8 cellular contexts compared by ENCODE assay signal in genomic region chr13:112690242-112690943, GRCh38. TPM values are rescaled to one million over a fixed set of nuclear protein-coding genes. Genes with fewer than 3 reads are reported as not detected.
A peak's percentile ranks its signal among the peaks of the same experiment; 100 is the strongest.
DNase-seq lines count a peak whose midpoint lies in the region; ATAC-seq and TF ChIP-seq lines count a peak whose summit lies in the region.

No MANE protein-coding gene starts in this region.

- H3K4me3 Mint-ChIP-seq in endodermal cell: peak overlapping the region; percentile 86

- in situ Hi-C loops in G401 (cut with HindIII; ENCODE audit: low sequenced_read_pairs) (no loop called here), transverse colon (cut with MboI; ENCODE audit: low pct_ligation_motif_present in 1 of 4, low pct_unique_long_range_greater_than_20kb in 1 of 4, low sequenced_read_pairs in 3 of 4) (loop anchor here in 1 of 4 donors (10.0 kb wide), 1 partner anchor 56 kb away; no protein-coding TSS in a partner anchor)

- H3K27ac Mint-ChIP-seq in endodermal cell: peak overlapping the region; percentile 87

- TF ChIP-seq CTCF in WI38 (IDR thresholded peaks at IDR 0.05; ENCODE audit: low read depth, low read length) (no peak), endodermal cell (conservative IDR thresholded peaks at IDR 0.05) (no peak), transverse colon (IDR thresholded peaks at IDR 0.05) (no peak)

- DNase-seq in G401 (ENCODE audit: low spot score) (peak; percentile 10), endodermal cell (peak; percentile 80), transverse colon (peak; percentile 38), NCI-H1436 (lab: John Stamatoyannopoulos, UW) (no peak)

- intact Hi-C loops in transverse colon (cut with DNase I; ENCODE audit: low total_unique reads): no loop called here

- H3K4me1 ChIP-seq in endodermal cell (ENCODE audit: control insufficient read depth, insufficient read depth, low read length) (peaks cover 16% of the 10 kb centered on the region), mucosa of rectum (ENCODE audit: control insufficient read depth in 2 of 2, insufficient read depth in 2 of 2, low read length in 2 of 2) (peaks cover 7 to 11% of the 10 kb centered on the region in 2 donors), transverse colon (peaks cover 6 to 37% (median 19%) of the 10 kb centered on the region in 4 donors)

- H3K9ac ChIP-seq in endodermal cell (ENCODE audit: extremely low read depth, low read length, poor library complexity, severe bottlenecking): peak overlapping the region; percentile 80
- peak overlapping the region; percentile 63 to 70 for H3K9ac ChIP-seq in mucosa of rectum (ENCODE audit: low read depth in 1 of 2, low read length in 2 of 2)

- no peak for TF ChIP-seq EP300 in transverse colon (IDR thresholded peaks at IDR 0.05; ENCODE audit: low read depth)

- no peaks in the 10 kb centered on the region for H3K27me3 Mint-ChIP-seq in endodermal cell (ENCODE audit: insufficient read depth)

- H3K9me3 ChIP-seq in endodermal cell (ENCODE audit: control insufficient read depth, low read length): no peaks in the 10 kb centered on the region
- H3K9me3 ChIP-seq in mucosa of rectum (ENCODE audit: control insufficient read depth in 2 of 2, low read length in 2 of 2): no peaks in the 10 kb centered on the region
- no peaks in the 10 kb centered on the region for H3K9me3 ChIP-seq in transverse colon

- H3K9me3 Mint-ChIP-seq in endodermal cell: no peaks in the 10 kb centered on the region

- no peak for TF ChIP-seq POLR2A in transverse colon (IDR thresholded peaks at IDR 0.05)

- H3K4me1 Mint-ChIP-seq in endodermal cell: peaks cover 55% of the 10 kb centered on the region

- ATAC-seq in GM21367 (IDR thresholded peaks at IDR 0.05; ENCODE audit: unreplicated experiment): peak; percentile 13
- ATAC-seq in HG03565 (IDR thresholded peaks at IDR 0.05; ENCODE audit: unreplicated experiment): peak; percentile 12

- no peak overlapping the region for H3K27ac ChIP-seq in endodermal cell (ENCODE audit: low read depth, low read length)
- H3K27ac ChIP-seq in mucosa of rectum (ENCODE audit: low read depth in 2 of 2, low read length in 2 of 2): peak overlapping the region; percentile 65 to 72
- peak overlapping the region; percentile 88 to 95 (median 90) for H3K27ac ChIP-seq in transverse colon

- H3K36me3 ChIP-seq in endodermal cell (ENCODE audit: control insufficient read depth, insufficient read depth, low read length) (peaks cover 3% of the 10 kb centered on the region), mucosa of rectum (ENCODE audit: control insufficient read depth in 2 of 2, insufficient read depth in 2 of 2, low read length in 2 of 2) (no peaks in the 10 kb centered on the region), transverse colon (no peaks in the 10 kb centered on the region)

- H3K27me3 ChIP-seq in endodermal cell (ENCODE audit: control insufficient read depth, insufficient read depth, low read length, poor library complexity, severe bottlenecking) (no peaks in the 10 kb centered on the region), mucosa of rectum (ENCODE audit: control insufficient read depth in 2 of 2, insufficient read depth in 2 of 2, low read length in 2 of 2) (no peaks in the 10 kb centered on the region), transverse colon (no peaks in the 10 kb centered on the region)

- H3K4me3 ChIP-seq in WI38 (ENCODE audit: low read depth, low read length): peak overlapping the region; percentile 84
- H3K4me3 ChIP-seq in endodermal cell (ENCODE audit: low read length): peak overlapping the region; percentile 94
- peak overlapping the region; percentile 67 to 72 for H3K4me3 ChIP-seq in mucosa of rectum (ENCODE audit: low read length in 2 of 2)
- H3K4me3 ChIP-seq in transverse colon: peak overlapping the region; percentile 80 to 88 (median 82)

- no peaks in the 10 kb centered on the region for H3K36me3 Mint-ChIP-seq in endodermal cell (ENCODE audit: low read depth)

- 0% methylated on average over 31 to 85 of the region's 85 CpGs for whole genome bisulfite sequencing in endodermal cell (ENCODE audit: insufficient coverage in 1 of 2, insufficient read length in 1 of 2), 2 experiments
- 0% methylated on average over 71 of the region's 85 CpGs; no CpG with 5 or more reads in 1 of the 2 donors for WGBS in transverse colon (ENCODE audit: low coverage in 1 of 2), 2 donors

RNA-seq across cellular contexts. Expression of gene ATP11A, which starts 0.6 kb away (rescaled TPM):
- total RNA-seq in G401 (2014; rRNA removed; shearing (Covaris generic)): 4.2 and 4.5 TPM in 2 replicates
- total RNA-seq in endodermal cell: 100 to 1,000 TPM; 122 to 140 TPM
- polyA plus RNA-seq in endodermal cell (2013, experiment 1 of 2): 32.6 TPM
- polyA plus RNA-seq in endodermal cell (2013, experiment 2 of 2): 30.0 TPM
- 10 to 100 TPM; 10.2 to 17.5 (median 13.3) TPM for total RNA-seq in transverse colon

Comparison
In these comparisons a context has a peak if more than half of its experiments do, and no peak if none do; other contexts are left out.
1. RNA of gene ATP11A, which starts 0.6 kb away (total RNA-seq): 122 to 140 TPM in endodermal cell; 10.2 to 17.5 TPM in transverse colon and 4.2 to 4.5 TPM in G401; every median in the first group is over 4 times any median in the second.
2. Peak in every context shown above with its lines, with median percentiles within 50 percentile points of each other: H3K4me3 ChIP-seq.